8 cellular contexts compared by ENCODE assay signal in genomic region chr2:238239872-238240760, GRCh38. TPM values are rescaled to one million over a fixed set of nuclear protein-coding genes. Genes with fewer than 3 reads are reported as not detected.
DNase-seq lines count a peak whose midpoint lies in the region; ATAC-seq and TF ChIP-seq lines count a peak whose summit lies in the region.

TSS of gene HES6 (minus strand) at chr2:238240038. CDS start at chr2:238239905, 133 bp downstream.

- peak; percentile 91 for DNase-seq in Ammon's horn (ENCODE audit: low spot score)
- peak; percentile 89 for DNase-seq in NCI-H446 treated with DMSO at 0.1 percent for 48 hours (lab: John Stamatoyannopoulos, UW)
- DNase-seq in activated CD4-positive, alpha-beta T cell treated with anti-CD3 and anti-CD28 coated beads for 24 hours (ENCODE audit: low read depth in 2 of 2) = peak; percentile 50 to 68
- peak; percentile 74 for DNase-seq in dedifferentiated amniotic fluid mesenchymal stem cell (ENCODE audit: extremely low spot score)
- peak; percentile 50 for DNase-seq in stimulated activated CD4-positive, alpha-beta T cell treated with anti-CD3 and anti-CD28 coated beads, Interleukin-2, amount 100 ng/mL, for 4 hours (ENCODE audit: low read depth)

- no peak for TF ChIP-seq RAD21 in liver (IDR thresholded peaks at IDR 0.05)

- peak within 1 kb of the TSS in 2 of 3 donors; percentile 37 to 84 for H3K4me3 ChIP-seq in liver (ENCODE audit: low read depth in 1 of 3, low read length in 3 of 3)

- peak; percentile 14 for TF ChIP-seq CTCF in liver (IDR thresholded peaks at IDR 0.05; ENCODE audit: low read depth, low read length, missing input control)

- no peaks in the 10 kb centered on the region for H3K27me3 ChIP-seq in liver (ENCODE audit: control insufficient read depth in 4 of 4, insufficient read depth in 4 of 4, low read length in 3 of 4)

- 2% methylated on average over 104 of the region's 104 CpGs for WGBS in liver

- H3K9ac ChIP-seq in liver (ENCODE audit: low read depth in 1 of 2, low read length in 2 of 2) = no peak within 1 kb of the TSS

- TF ChIP-seq POLR2A in GM19193 (IDR thresholded peaks at IDR 0.05; ENCODE audit: extremely low read depth, insufficient read depth, insufficient read length) = peak; percentile 89

- ATAC-seq in HG03354 (IDR thresholded peaks at IDR 0.05; ENCODE audit: poor library complexity, severe bottlenecking, unreplicated experiment) = peak; percentile 89

- H3K36me3 ChIP-seq in liver (ENCODE audit: control insufficient read depth in 4 of 4, insufficient read depth in 3 of 4, low read depth in 1 of 4, low read length in 3 of 4) = peaks cover 3 to 7% (median 5%) of the 10 kb centered on the region in 4 donors

- no peaks in the 10 kb centered on the region for H3K9me3 ChIP-seq in liver (ENCODE audit: control insufficient read depth in 4 of 4, low read length in 3 of 4)

- H3K27ac ChIP-seq in liver (ENCODE audit: low read depth in 1 of 2, low read length in 2 of 2) = no peak within 1 kb of the TSS

- H3K4me1 ChIP-seq in liver (ENCODE audit: control insufficient read depth in 4 of 4, insufficient read depth in 4 of 4, low read length in 3 of 4) = peaks cover 10 to 20% (median 11%) of the 10 kb centered on the region in 4 donors

TF ChIP-seq in liver, 16 proteins besides CTCF, POLR2A, EP300 and RAD21:
- TF ChIP-seq FOXA2 (IDR thresholded peaks at IDR 0.05) (no peak), TAF1 (conservative IDR thresholded peaks at IDR 0.05) (no peak), RXRA (IDR thresholded peaks at IDR 0.05) (no peak), FOXA1 (IDR thresholded peaks at IDR 0.05) (no peak), GABPA (IDR thresholded peaks at IDR 0.05 in 1 of 2, conservative IDR thresholded peaks at IDR 0.05 in 1 of 2) (no peak), JUND (IDR thresholded peaks at IDR 0.05) (no peak), REST (IDR thresholded peaks at IDR 0.05) (no peak), YY1 (IDR thresholded peaks at IDR 0.05) (no peak), NR2F2 (IDR thresholded peaks at IDR 0.05) (no peak), HNF4G (IDR thresholded peaks at IDR 0.05) (no peak), SP1 (IDR thresholded peaks at IDR 0.05) (no peak), ZBTB33 (IDR thresholded peaks at IDR 0.05) (no peak), HNF4A (conservative IDR thresholded peaks at IDR 0.05) (no peak), ATF3 (IDR thresholded peaks at IDR 0.05) (no peak), EGR1 (IDR thresholded peaks at IDR 0.05; ENCODE audit: low read depth in 2 of 2) (no peak), MAX (IDR thresholded peaks at IDR 0.05) (no peak)

RNA-seq across cellular contexts. Expression of gene HES6, which starts in this region (rescaled TPM):
- 10 to 100 TPM in 1 of 2 donors, 1 to 10 TPM in 1; 2.8 to 13.2 TPM for total RNA-seq in liver
- polyA plus RNA-seq in liver = 1 to 10 TPM; 1.7 to 2.5 TPM
